10 cellular contexts compared by ENCODE assay signal in genomic region chr5:149422429-149423286, GRCh38. TPM values are rescaled to one million over a fixed set of nuclear protein-coding genes. Genes with fewer than 3 reads are reported as not detected.
DNase-seq lines count a peak whose midpoint lies in the region; ATAC-seq and TF ChIP-seq lines count a peak whose summit lies in the region.
"Had no signal": no experiment of that assay in that cellular context is flagged by ENCODE, and none has a peak within 500 bp of the region (broad histone marks: within the 10 kb centered on the region; RNA-seq: fewer than 3 reads in every experiment).

No MANE protein-coding gene starts in this region.

- no peaks in the 10 kb centered on the region for H4K20me1 ChIP-seq in fibroblast of lung (ENCODE audit: control insufficient read depth, extremely low read depth, insufficient read depth, low read length)

- H3K9ac ChIP-seq in fibroblast of lung (ENCODE audit: insufficient read depth, low read length), result peak overlapping the region; percentile 62

- no peaks in the 10 kb centered on the region for H3K27me3 ChIP-seq in fibroblast of lung (ENCODE audit: control insufficient read depth, insufficient read depth, low read length)

- H3K27ac ChIP-seq in RWPE1, result peak overlapping the region; percentile 26
- peak overlapping the region; percentile 92 for H3K27ac ChIP-seq in fibroblast of lung (ENCODE audit: insufficient read depth, low read length)

- no peaks in the 10 kb centered on the region for H3K9me3 Mint-ChIP-seq in nephron progenitor cell

- H3K27me3 Mint-ChIP-seq in nephron progenitor cell (ENCODE audit: low read depth, poor library complexity), result peaks cover 2% of the 10 kb centered on the region

- H3K4me1 Mint-ChIP-seq in nephron progenitor cell, result peaks cover 93% of the 10 kb centered on the region

- H3K4me3 ChIP-seq in AG10803 (ENCODE audit: low read length) (no peak overlapping the region), fibroblast of lung (replicated peaks in 1 of 4; ENCODE audit: control extremely low read depth in 1 of 4, insufficient read depth in 1 of 4, low read depth in 3 of 4, low read length in 4 of 4) (peak overlapping the region in 1 of 4 experiments; percentile 29)

- peak overlapping the region; percentile 99 for H3K27ac Mint-ChIP-seq in nephron progenitor cell

- TF ChIP-seq CTCF in AG10803 (conservative IDR thresholded peaks at IDR 0.05; ENCODE audit: low read length) (no peak), RWPE1 (conservative IDR thresholded peaks at IDR 0.05; ENCODE audit: low read depth) (no peak), fibroblast of lung (conservative IDR thresholded peaks at IDR 0.05 in 1 of 2, IDR thresholded peaks at IDR 0.05 in 1 of 2; ENCODE audit: low read depth in 1 of 2, low read length in 2 of 2) (no peak), nephron progenitor cell (IDR thresholded peaks at IDR 0.05) (no peak)

- peaks cover 74% of the 10 kb centered on the region for H3K4me1 ChIP-seq in fibroblast of lung (ENCODE audit: control insufficient read depth, extremely low read depth, insufficient read depth, low read length)

- CTCF ChIA-PET in RWPE1 (lab: Yijun Ruan, JAX), result interaction anchor here (0.6 to 1.0 kb wide), 3 partner anchors 11 to 140 kb away, joined by 3 to 6 read pairs (median 4); no protein-coding TSS in a partner anchor

- H3K79me2 ChIP-seq in fibroblast of lung (ENCODE audit: control insufficient read depth, insufficient read depth, low read length), result peaks cover 25% of the 10 kb centered on the region

- peaks cover 32% of the 10 kb centered on the region for H3K36me3 ChIP-seq in fibroblast of lung (ENCODE audit: control insufficient read depth, insufficient read depth, low read length)

- H2AFZ ChIP-seq in fibroblast of lung (ENCODE audit: low read length), result no peak overlapping the region

- no peak for ATAC-seq in GM18498 (IDR thresholded peaks at IDR 0.05; ENCODE audit: unreplicated experiment)
- ATAC-seq in HG03025 (IDR thresholded peaks at IDR 0.05; ENCODE audit: low FRiP score, unreplicated experiment), result no peak

- peak overlapping the region; percentile 67 for H3K4me3 Mint-ChIP-seq in nephron progenitor cell

- no peaks in the 10 kb centered on the region for H3K9me3 ChIP-seq in fibroblast of lung (ENCODE audit: control insufficient read depth, insufficient read depth, low read depth, low read length)

- POLR2A ChIA-PET in RWPE1 (lab: Yijun Ruan, JAX; ENCODE audit: low non-redundant PET), result no interaction called here

- DNase-seq in AG10803 (ENCODE audit: low read depth), result peak; percentile 75
- DNase-seq in RWPE1 (ENCODE audit: low spot score), result no peak
- peak; percentile 88 to 98 for DNase-seq in fibroblast of lung (ENCODE audit: low read depth in 2 of 2)
- DNase-seq in nephron progenitor cell, result peak; percentile 79
- DNase-seq in NCI-H510A treated with DMSO at 0.1 percent for 48 hours (lab: John Stamatoyannopoulos, UW), result no peak
- no peak for DNase-seq in stimulated activated CD4-positive, alpha-beta T cell treated with anti-CD3 and anti-CD28 coated beads, Interleukin-15, amount 100 ng/mL, for 24 hours
- DNase-seq: COR-L47, T-helper 1 cell had no signal

- H3K36me3 Mint-ChIP-seq in nephron progenitor cell (ENCODE audit: low read depth), result no peaks in the 10 kb centered on the region

- peak overlapping the region; percentile 49 for H3K4me2 ChIP-seq in fibroblast of lung (ENCODE audit: extremely low read depth, insufficient read depth, low read length)

RNA-seq across cellular contexts. Expression of gene IL17B, which starts 43.6 kb away (rescaled TPM):
- total RNA-seq in fibroblast of lung, result not detected in 2 replicates
- 0.34 TPM in 1 of 2 replicates, not detected in the other for polyA plus RNA-seq in fibroblast of lung
- not detected in 2 replicates for polyA plus RNA-seq in fibroblast of lung (2012)
- polyA minus RNA-seq in fibroblast of lung (ENCODE audit: low replicate concordance), result not detected in 2 replicates

Comparison
In these comparisons a context has a peak if more than half of its experiments do, and no peak if none do; other contexts are left out.
1. DNase-seq: peak in AG10803 (single experiment), fibroblast of lung (2 of 2) and nephron progenitor cell (single experiment); none in RWPE1 (single experiment), NCI-H510A treated with DMSO at 0.1 percent for 48 hours (single experiment) and stimulated activated CD4-positive, alpha-beta T cell treated with anti-CD3 and anti-CD28 coated beads, Interleukin-15, amount 100 ng/mL, for 24 hours (single experiment).